27 cellular contexts compared by ENCODE assay signal in the genomic region with DNA sequence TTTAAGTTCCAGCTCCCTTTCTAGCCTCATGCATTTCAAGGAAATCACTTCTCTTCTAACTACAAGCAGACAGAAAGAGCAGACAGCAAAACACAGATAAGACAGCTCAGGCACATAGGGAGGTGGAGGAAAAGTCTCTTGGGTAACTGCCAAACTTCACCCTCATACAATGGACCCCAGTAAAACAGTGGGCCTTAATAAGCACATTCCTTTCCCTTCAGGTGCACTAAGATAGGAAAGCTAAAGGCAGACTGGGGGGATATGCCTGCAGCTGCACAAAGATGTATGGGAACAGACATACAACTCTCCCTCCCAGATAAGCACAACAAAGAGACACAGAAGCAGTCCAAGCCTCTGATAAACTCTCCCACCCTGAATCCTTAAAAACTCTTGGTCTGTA. TPM values are rescaled to one million over a fixed set of nuclear protein-coding genes. Genes with fewer than 3 reads are reported as not detected.
"Had no signal": no experiment of that assay in that cellular context is flagged by ENCODE, and none has a peak within 500 bp of the region (broad histone marks: within the 10 kb centered on the region; RNA-seq: fewer than 3 reads in every experiment).

No MANE protein-coding gene starts in this region.

RNA-seq across cellular contexts. Expression of gene CLEC4C, which starts 16.2 kb away (rescaled TPM):
- total RNA-seq: heart left ventricle; kidney; left colon; left lung; lower lobe of right lung; mammary epithelial cell; mucosa of descending colon; myocyte; natural killer cell treated with Interleukin-12 subunit alpha and Interleukin-12 subunit beta and Interleukin-15 and Interleukin-18, amount 100 ng/mL, for 72 hours; occipital lobe; osteocyte; posterior vena cava; pulmonary artery endothelial cell; renal cortical epithelial cell; right atrium auricular region; right lobe of liver; skeletal muscle tissue; stomach; thyroid gland; transverse colon; upper lobe of left lung; urinary bladder; vagina had no signal
- polyA plus RNA-seq: heart left ventricle; liver; mammary epithelial cell; naive thymus-derived CD4-positive, alpha-beta T cell; stomach; urinary bladder had no signal

RNA-seq across cellular contexts. Expression of gene DPPA3, which starts 19.8 kb away (rescaled TPM):
- total RNA-seq: heart left ventricle; kidney; left colon; left lung; liver; lower lobe of right lung; mammary epithelial cell; mucosa of descending colon; myocyte; naive thymus-derived CD4-positive, alpha-beta T cell; natural killer cell treated with Interleukin-12 subunit alpha and Interleukin-12 subunit beta and Interleukin-15 and Interleukin-18, amount 100 ng/mL, for 72 hours; occipital lobe; osteocyte; posterior vena cava; pulmonary artery endothelial cell; renal cortical epithelial cell; right atrium auricular region; right lobe of liver; skeletal muscle tissue; stomach; thyroid gland; transverse colon; upper lobe of left lung; urinary bladder; vagina had no signal
- polyA plus RNA-seq: heart left ventricle; immature natural killer cell; liver; mammary epithelial cell; naive thymus-derived CD4-positive, alpha-beta T cell; stomach; urinary bladder had no signal

RNA-seq across cellular contexts. Expression of gene NANOGNB, which starts 34.0 kb away (rescaled TPM):
- total RNA-seq: heart left ventricle; kidney; left colon; left lung; liver; lower lobe of right lung; mammary epithelial cell; mucosa of descending colon; myocyte; naive thymus-derived CD4-positive, alpha-beta T cell; natural killer cell treated with Interleukin-12 subunit alpha and Interleukin-12 subunit beta and Interleukin-15 and Interleukin-18, amount 100 ng/mL, for 72 hours; occipital lobe; osteocyte; posterior vena cava; pulmonary artery endothelial cell; renal cortical epithelial cell; right atrium auricular region; right lobe of liver; skeletal muscle tissue; stomach; thyroid gland; transverse colon; upper lobe of left lung; urinary bladder; vagina had no signal
- polyA plus RNA-seq: heart left ventricle; immature natural killer cell; liver; mammary epithelial cell; naive thymus-derived CD4-positive, alpha-beta T cell; stomach; urinary bladder had no signal

RNA-seq across cellular contexts. Expression of gene GDF3, which starts 35.4 kb away (rescaled TPM):
- total RNA-seq: heart left ventricle; left colon; liver; mammary epithelial cell; mucosa of descending colon; myocyte; naive thymus-derived CD4-positive, alpha-beta T cell; natural killer cell treated with Interleukin-12 subunit alpha and Interleukin-12 subunit beta and Interleukin-15 and Interleukin-18, amount 100 ng/mL, for 72 hours; occipital lobe; osteocyte; renal cortical epithelial cell; right atrium auricular region; right lobe of liver; stomach; testis; transverse colon; urinary bladder; vagina had no signal
- polyA plus RNA-seq: immature natural killer cell; liver; mammary epithelial cell; naive thymus-derived CD4-positive, alpha-beta T cell; stomach had no signal

RNA-seq across cellular contexts. Expression of gene NANOG, which starts 58.2 kb away (rescaled TPM):
- total RNA-seq: lower lobe of right lung; mammary epithelial cell; natural killer cell treated with Interleukin-12 subunit alpha and Interleukin-12 subunit beta and Interleukin-15 and Interleukin-18, amount 100 ng/mL, for 72 hours; occipital lobe; pulmonary artery endothelial cell; renal cortical epithelial cell; right atrium auricular region had no signal
- polyA plus RNA-seq: heart left ventricle; immature natural killer cell; mammary epithelial cell; naive thymus-derived CD4-positive, alpha-beta T cell; stomach; urinary bladder had no signal
